Comparison of ENCODE assay signal across 9 cellular contexts in genomic region chr15:80418892-80419537, GRCh38. TPM values are rescaled to one million over a fixed set of nuclear protein-coding genes. Genes with fewer than 3 reads are reported as not detected.
DNase-seq lines count a peak whose midpoint lies in the region; ATAC-seq lines count a peak whose summit lies in the region.
"Had no signal": no experiment of that assay in that cellular context is flagged by ENCODE, and none has a peak within 500 bp of the region (broad histone marks: within the 10 kb centered on the region; RNA-seq: fewer than 3 reads in every experiment).

No MANE protein-coding gene starts in this region.

- no peak for ATAC-seq in HG02623 (IDR thresholded peaks at IDR 0.05; ENCODE audit: unreplicated experiment)
- ATAC-seq in GM19455 (IDR thresholded peaks at IDR 0.05; ENCODE audit: unreplicated experiment), result no peak

- peak; percentile 15 for DNase-seq in stimulated activated CD4-positive, alpha-beta T cell treated with anti-CD3 and anti-CD28 coated beads, Interleukin-15, amount 100 ng/mL, for 24 hours
- DNase-seq in stimulated activated CD4-positive, alpha-beta T cell treated with anti-CD3 and anti-CD28 coated beads, Interleukin-2, amount 100 ng/mL, for 48 hours, result no peak
- DNase-seq in NCI-H460 (ENCODE audit: extremely low read depth, low read depth), result peak; percentile 32
- peak; percentile 16 for DNase-seq in cerebellum (ENCODE audit: low spot score)
- peak; percentile 61 for DNase-seq in medulla oblongata (ENCODE audit: extremely low spot score)
- no peak for DNase-seq in NCI-H128 (lab: John Stamatoyannopoulos, UW; ENCODE audit: unreplicated experiment)
- DNase-seq: stimulated activated naive B cell treated with anti-CD40 and anti-IgM and Interleukin-4, amounts not matched to agents 10 μg/mL and 1 μg/mL and 100 μg/mL, for 72 hours had no signal

RNA-seq across cellular contexts. Expression of gene ARNT2, which starts 14.8 kb away (rescaled TPM):
- total RNA-seq in NCI-H460 (2014; rRNA removed; shearing (Covaris generic)), result 0.78 and 1.0 TPM in 2 replicates
- 0.40 and 0.43 TPM in 2 replicates for polyA plus RNA-seq in NCI-H460 (2014; cell fraction: nucleus; rRNA removed)
- total RNA-seq in cerebellum, result 75.5 TPM

Comparison
In these comparisons a context has a peak if more than half of its experiments do, and no peak if none do; other contexts are left out.
1. DNase-seq: peak in stimulated activated CD4-positive, alpha-beta T cell treated with anti-CD3 and anti-CD28 coated beads, Interleukin-15, amount 100 ng/mL, for 24 hours (single experiment), NCI-H460 (single experiment), cerebellum (single experiment) and medulla oblongata (single experiment); none in stimulated activated CD4-positive, alpha-beta T cell treated with anti-CD3 and anti-CD28 coated beads, Interleukin-2, amount 100 ng/mL, for 48 hours (0 of 2) and NCI-H128 (single experiment).
2. RNA of gene ARNT2, which starts 14.8 kb away (total RNA-seq): 75.5 TPM in cerebellum (single experiment); 0.78 to 1.0 TPM in NCI-H460; every median in the first group is over 10 times any median in the second.